Comparison of ENCODE assay signal across 9 cellular contexts in genomic region chr4:110621328-110621812, GRCh38. TPM values are rescaled to one million over a fixed set of nuclear protein-coding genes. Genes with fewer than 3 reads are reported as not detected.
DNase-seq lines count a peak whose midpoint lies in the region; ATAC-seq and TF ChIP-seq lines count a peak whose summit lies in the region.
"Had no signal": no experiment of that assay in that cellular context is flagged by ENCODE, and none has a peak within 500 bp of the region (broad histone marks: within the 10 kb centered on the region; RNA-seq: fewer than 3 reads in every experiment).

No MANE protein-coding gene starts in this region.

- no peak overlapping the region for H3K4me3 ChIP-seq in CD4-positive, CD25-positive, alpha-beta regulatory T cell (ENCODE audit: low read depth, low read length)
- H3K4me3 ChIP-seq in HFF-Myc (replicated peaks; ENCODE audit: low read depth, low read length) (peak overlapping the region; percentile 74), ectodermal cell (ENCODE audit: insufficient read depth, low read depth, low read length) (peak overlapping the region; percentile 44)

- WGBS in ectodermal cell, 2 experiments, result 1% methylated on average over 40 of the region's 40 CpGs

- peaks cover 0 to 4% of the 10 kb centered on the region in 2 experiments for H3K9me3 ChIP-seq in CD4-positive, CD25-positive, alpha-beta regulatory T cell (ENCODE audit: control insufficient read depth in 2 of 2, low read length in 2 of 2)
- H3K9me3 ChIP-seq in ectodermal cell (ENCODE audit: control insufficient read depth, low read length), result no peaks in the 10 kb centered on the region

- no peaks in the 10 kb centered on the region for H3K36me3 Mint-ChIP-seq in CD4-positive, CD25-positive, alpha-beta regulatory T cell
- peaks cover 24% of the 10 kb centered on the region for H3K36me3 Mint-ChIP-seq in nephron (ENCODE audit: low read depth)

- H3K9me3 Mint-ChIP-seq in CD4-positive, CD25-positive, alpha-beta regulatory T cell, result peaks cover 0 to 14% (median 4%) of the 10 kb centered on the region in 7 donors
- H3K9me3 Mint-ChIP-seq in nephron, result no peaks in the 10 kb centered on the region

- no peaks in the 10 kb centered on the region for H3K4me1 ChIP-seq in CD4-positive, CD25-positive, alpha-beta regulatory T cell (ENCODE audit: control insufficient read depth, insufficient read depth, low read length, poor library complexity, severe bottlenecking)
- peaks cover 67% of the 10 kb centered on the region for H3K4me1 ChIP-seq in ectodermal cell (ENCODE audit: control insufficient read depth, insufficient read depth, low read length)

- peaks cover 41% of the 10 kb centered on the region for H3K27me3 ChIP-seq in CD4-positive, CD25-positive, alpha-beta regulatory T cell (ENCODE audit: control insufficient read depth, insufficient read depth, low read length)
- H3K27me3 ChIP-seq in ectodermal cell (ENCODE audit: control insufficient read depth, insufficient read depth, low read length, poor library complexity, severe bottlenecking), result peaks cover 100% of the 10 kb centered on the region

- no peak overlapping the region for H3K27ac ChIP-seq in CD4-positive, CD25-positive, alpha-beta regulatory T cell (ENCODE audit: insufficient read depth, low read length, poor library complexity, severe bottlenecking)
- H3K27ac ChIP-seq in ectodermal cell (ENCODE audit: insufficient read depth, low read depth, low read length, poor library complexity, severe bottlenecking), result no peak overlapping the region

- H3K27ac Mint-ChIP-seq in CD4-positive, CD25-positive, alpha-beta regulatory T cell, result no peak overlapping the region
- peak overlapping the region; percentile 93 to 98 (median 95) for H3K27ac Mint-ChIP-seq in nephron

- TF ChIP-seq CTCF in HFF-Myc (IDR thresholded peaks at IDR 0.05; ENCODE audit: low read depth, low read length, missing control alignments) (no peak), nephron (IDR thresholded peaks at IDR 0.05; ENCODE audit: unreplicated experiment in 3 of 3) (no peak)

- ATAC-seq in CD4-positive, CD25-positive, alpha-beta regulatory T cell (ENCODE audit: low read depth in 2 of 2), result no peak

- no peaks in the 10 kb centered on the region for H3K36me3 ChIP-seq in CD4-positive, CD25-positive, alpha-beta regulatory T cell (ENCODE audit: control insufficient read depth, insufficient read depth, low read length)
- no peaks in the 10 kb centered on the region for H3K36me3 ChIP-seq in ectodermal cell (ENCODE audit: control insufficient read depth, insufficient read depth, low read length)

- H3K27me3 Mint-ChIP-seq in CD4-positive, CD25-positive, alpha-beta regulatory T cell, result peaks cover 99% of the 10 kb centered on the region
- peaks cover 98% of the 10 kb centered on the region for H3K27me3 Mint-ChIP-seq in nephron (ENCODE audit: low read depth)

- peaks cover 6 to 52% (median 20%) of the 10 kb centered on the region in 4 donors for H3K4me1 Mint-ChIP-seq in CD4-positive, CD25-positive, alpha-beta regulatory T cell
- peaks cover 65% of the 10 kb centered on the region for H3K4me1 Mint-ChIP-seq in nephron

- H3K4me3 Mint-ChIP-seq in CD4-positive, CD25-positive, alpha-beta regulatory T cell, result peak overlapping the region in 3 of 4 donors; percentile 21 to 70 (median 38)
- H3K4me3 Mint-ChIP-seq in nephron, result peak overlapping the region; percentile 81 to 89 (median 86)

- no peak for DNase-seq in CD4-positive, CD25-positive, alpha-beta regulatory T cell
- DNase-seq in HFF-Myc (ENCODE audit: extremely low read depth, low read depth), result no peak
- DNase-seq in anterior cingulate cortex (lab: John Stamatoyannopoulos, UW), result no peak
- no peak for DNase-seq in iPS-NIHi11 (ENCODE audit: low spot score)
- no peak for DNase-seq in stimulated activated CD8-positive, alpha-beta memory T cell treated with anti-CD3 and anti-CD28 coated beads, Interleukin-4, amount 100 ng/mL, for 48 hours
- DNase-seq in NCI-H187 treated with DMSO at 0.1 percent for 48 hours (lab: John Stamatoyannopoulos, UW), result no peak
- DNase-seq: stimulated activated CD4-positive, alpha-beta T cell treated with anti-CD3 and anti-CD28 coated beads, Interleukin-4, amount 100 ng/mL, for 4 hours had no signal

RNA-seq across cellular contexts. Expression of gene PITX2, which starts 1.5 kb away (rescaled TPM):
- not detected for total RNA-seq in CD4-positive, CD25-positive, alpha-beta regulatory T cell
- polyA plus RNA-seq in CD4-positive, CD25-positive, alpha-beta regulatory T cell, result not detected
- 1.4 TPM for polyA plus RNA-seq in ectodermal cell (2013, experiment 1 of 4)
- polyA plus RNA-seq in ectodermal cell (2013, experiment 2 of 4), result 1.9 TPM
- 2.7 TPM for polyA plus RNA-seq in ectodermal cell (2013, experiment 3 of 4)
- 1.8 TPM for polyA plus RNA-seq in ectodermal cell (2013, experiment 4 of 4)

Comparison
In these comparisons a context has a peak if more than half of its experiments do, and no peak if none do; other contexts are left out.
1. H3K27ac Mint-ChIP-seq: peak in nephron (3 of 3); none in CD4-positive, CD25-positive, alpha-beta regulatory T cell (0 of 3).